ENCODE assay signal across 17 cellular contexts in the genomic region with DNA sequence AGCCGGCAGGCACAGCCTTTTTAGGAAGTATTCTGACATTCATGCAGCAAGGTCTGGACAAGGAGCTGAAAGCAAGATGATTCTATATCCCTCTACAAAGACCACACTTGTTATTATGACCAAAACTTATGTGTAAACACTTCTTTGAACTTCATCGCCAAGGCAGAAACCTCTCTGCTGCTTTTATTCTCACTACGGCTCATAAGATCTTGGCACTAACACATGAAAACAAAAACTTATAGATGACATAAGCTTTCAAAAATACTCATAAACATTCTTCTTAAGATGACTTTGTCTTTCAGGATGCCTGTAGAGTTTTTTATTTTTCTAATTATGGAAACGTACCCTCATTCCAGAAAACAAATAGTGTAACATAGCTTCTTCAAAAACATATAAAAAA. TPM values are rescaled to one million over a fixed set of nuclear protein-coding genes. Genes with fewer than 3 reads are reported as not detected.
DNase-seq lines count a peak whose midpoint lies in the region; TF ChIP-seq lines count a peak whose summit lies in the region.
"Had no signal": no experiment of that assay in that cellular context is flagged by ENCODE, and none has a peak within 500 bp of the region (broad histone marks: within the 10 kb centered on the region; RNA-seq: fewer than 3 reads in every experiment).

No MANE protein-coding gene starts in this region.

- H2AFZ ChIP-seq in osteoblast (ENCODE audit: low read length) = no peak overlapping the region

- intact Hi-C loops in posterior vena cava (cut with DNase I) = no loop called here

- no peaks in the 10 kb centered on the region for H4K20me1 ChIP-seq in osteoblast (ENCODE audit: insufficient read depth, low read length)

- peak overlapping the region; percentile 49 for H3K27ac Mint-ChIP-seq in HFFc6

- no peaks in the 10 kb centered on the region for H3K9me3 Mint-ChIP-seq in HFFc6

- peak overlapping the region; percentile 23 for H3K27ac ChIP-seq in osteoblast (ENCODE audit: low read depth, low read length)
- H3K27ac ChIP-seq: Peyer's patch had no signal

- peaks cover 44% of the 10 kb centered on the region for H3K4me1 ChIP-seq in osteoblast (ENCODE audit: insufficient read depth, low read length)
- H3K4me1 ChIP-seq: BE2C, Peyer's patch had no signal

- TF ChIP-seq CTCF in HFFc6 (IDR thresholded peaks at IDR 0.05) (no peak), choroid plexus epithelial cell (conservative IDR thresholded peaks at IDR 0.05; ENCODE audit: low read depth, low read length) (no peak), osteoblast (IDR thresholded peaks at IDR 0.05; ENCODE audit: extremely low read depth, low read depth, low read length) (no peak)

- H3K4me3 ChIP-seq in choroid plexus epithelial cell (ENCODE audit: low read depth, low read length) (no peak overlapping the region), osteoblast (ENCODE audit: insufficient read depth, low read length) (no peak overlapping the region)
- H3K4me3 ChIP-seq: Peyer's patch had no signal

- peaks cover 73% of the 10 kb centered on the region for H3K4me1 Mint-ChIP-seq in HFFc6 (ENCODE audit: low read depth)

- no peaks in the 10 kb centered on the region for H3K27me3 ChIP-seq in osteoblast (ENCODE audit: insufficient read depth, low read length)
- H3K27me3 ChIP-seq: BE2C, Peyer's patch had no signal

- H3K36me3 Mint-ChIP-seq in HFFc6 (ENCODE audit: low read depth) = peaks cover 14% of the 10 kb centered on the region

- peak overlapping the region; percentile 31 for H3K4me3 Mint-ChIP-seq in HFFc6

- no peaks in the 10 kb centered on the region for H3K79me2 ChIP-seq in osteoblast (ENCODE audit: insufficient read depth, low read length)

- DNase-seq in EH (ENCODE audit: low read depth) (peak; percentile 67), HFFc6 (peak; percentile 40), choroid plexus epithelial cell (ENCODE audit: low read depth) (peak; percentile 39), osteoblast (ENCODE audit: insufficient read length, low spot score, missing footprints) (no peak), DMS53 treated with DMSO at 0.1 percent for 48 hours (lab: John Stamatoyannopoulos, UW; ENCODE audit: unreplicated experiment) (no peak), posterior vena cava (ENCODE audit: low spot score) (no peak)
- no peak for DNase-seq in stimulated activated CD4-positive, alpha-beta T cell treated with anti-CD3 and anti-CD28 coated beads, Interleukin-4, amount 100 ng/mL, for 24 hours
- DNase-seq: BE2C, DMS53, KBM-7, NCI-H1105, NCI-H2081, NCI-H2171 treated with DMSO at 0.1 percent for 48 hours, NCI-H524 treated with DMSO at 0.1 percent for 48 hours, NCI-H82, Peyer's patch, T-helper 1 cell had no signal

- no peaks in the 10 kb centered on the region for H3K36me3 ChIP-seq in osteoblast (ENCODE audit: insufficient read depth, low read length)

- H3K9me3 ChIP-seq in osteoblast (ENCODE audit: low read depth, low read length) = no peaks in the 10 kb centered on the region
- H3K9me3 ChIP-seq: BE2C, Peyer's patch had no signal

- H3K4me2 ChIP-seq in osteoblast (ENCODE audit: insufficient read depth, low read length) = peak overlapping the region; percentile 50

- no peaks in the 10 kb centered on the region for H3K27me3 Mint-ChIP-seq in HFFc6 (ENCODE audit: insufficient read depth)

RNA-seq across cellular contexts. Expression of gene C15orf61, which starts 12.6 kb away (rescaled TPM):
- 1 to 10 TPM; 5.1 to 7.5 (median 5.9) TPM for total RNA-seq in HFFc6 (2021; fragmentation: NEBNext Ultra II Directional; extraction: Animal tissue kit (Norgen Biotek cat#: 25700))
- total RNA-seq in osteoblast = 10.1 and 12.1 TPM in 2 replicates
- 1 to 10 TPM; 5.2 TPM for total RNA-seq in posterior vena cava

RNA-seq across cellular contexts. Expression of gene MAP2K5, which starts 34.1 kb away (rescaled TPM):
- 10 to 100 TPM; 10.2 to 14.3 (median 13.3) TPM for total RNA-seq in HFFc6 (2021; fragmentation: NEBNext Ultra II Directional; extraction: Animal tissue kit (Norgen Biotek cat#: 25700))
- total RNA-seq in osteoblast (8.5 and 10.1 TPM in 2 replicates), posterior vena cava (10 to 100 TPM; 13.5 to 21.7 TPM)

Comparison
In these comparisons a context has a peak if more than half of its experiments do, and no peak if none do; other contexts are left out.
1. DNase-seq: peak in EH (single experiment), HFFc6 (single experiment) and choroid plexus epithelial cell (single experiment); none in osteoblast (single experiment), DMS53 treated with DMSO at 0.1 percent for 48 hours (single experiment), stimulated activated CD4-positive, alpha-beta T cell treated with anti-CD3 and anti-CD28 coated beads, Interleukin-4, amount 100 ng/mL, for 24 hours (single experiment) and posterior vena cava (single experiment).